ENCODE assay signal across 9 cellular contexts in genomic region chr11:133582731-133583130, GRCh38. TPM values are rescaled to one million over a fixed set of nuclear protein-coding genes. Genes with fewer than 3 reads are reported as not detected.
"Had no signal": no experiment of that assay in that cellular context is flagged by ENCODE, and none has a peak within 500 bp of the region (broad histone marks: within the 10 kb centered on the region; RNA-seq: fewer than 3 reads in every experiment).

No MANE protein-coding gene starts in this region.

- DNase-seq: GM23248, GOT3, H7, HFFc6 had no signal

- H3K27ac Mint-ChIP-seq: HFFc6, IgD-negative memory B cell had no signal

- H3K4me3 ChIP-seq: GM23248, HAP-1 had no signal

- H3K4me3 Mint-ChIP-seq: HFFc6, IgD-negative memory B cell had no signal

- H3K4me1 ChIP-seq: HAP-1 had no signal

- H3K36me3 ChIP-seq: HAP-1 had no signal

- H3K27me3 Mint-ChIP-seq: IgD-negative memory B cell had no signal

- H3K27ac ChIP-seq: GM23248, HL-60 had no signal

- H2AFZ ChIP-seq: GM23248 had no signal

- H3K9me3 ChIP-seq: HAP-1 had no signal

- ATAC-seq: HCT116, HepG2 had no signal

- H3K9ac ChIP-seq: GM23248 had no signal

RNA-seq across cellular contexts. Expression of gene OPCML, which starts 50.4 kb away (rescaled TPM):
- total RNA-seq: HepG2 had no signal
